ENCODE assay signal across 8 cellular contexts in the genomic region with DNA sequence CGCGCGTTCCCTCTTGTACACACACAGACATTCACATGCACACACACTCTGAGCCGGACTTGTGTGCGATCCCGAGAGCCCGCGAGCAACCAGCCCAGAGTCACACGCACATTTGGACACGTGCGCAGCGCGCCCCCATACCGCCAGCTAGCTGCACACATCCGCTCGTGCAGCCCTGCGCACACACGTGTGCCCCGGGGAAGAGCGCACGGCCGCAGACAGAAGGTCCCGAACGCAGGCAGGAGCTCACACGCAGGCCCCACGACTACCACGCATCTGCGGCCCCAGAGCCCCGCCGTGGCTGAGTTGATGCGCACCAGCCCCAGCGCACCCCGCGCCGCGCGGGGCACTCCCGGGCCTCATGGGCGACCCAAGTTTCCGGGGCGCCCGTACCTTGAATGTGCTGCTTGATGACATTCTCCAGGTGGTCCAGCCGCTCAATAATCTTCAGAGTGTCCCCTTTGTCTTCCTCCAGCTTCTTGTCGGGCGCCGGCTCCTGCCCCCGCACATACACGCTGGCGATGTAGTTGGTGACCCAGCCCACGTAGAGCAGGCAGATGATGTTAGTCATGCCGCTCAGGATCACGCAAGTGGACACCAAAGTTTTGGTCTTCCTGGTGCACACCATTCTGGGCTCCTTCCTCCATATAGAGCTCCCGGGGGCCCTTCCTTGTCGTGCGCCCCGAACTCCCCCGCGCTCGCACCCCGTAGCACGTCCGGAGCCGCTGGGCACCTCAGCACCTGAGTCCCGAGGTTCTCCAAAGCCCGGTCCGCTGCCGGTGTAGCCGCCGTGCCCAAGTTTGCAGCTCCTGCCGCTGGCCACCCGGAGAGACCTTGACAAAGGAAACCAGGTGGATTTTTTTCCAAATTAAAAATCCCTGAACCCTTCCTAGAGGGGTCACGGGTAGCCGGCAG. TPM values are rescaled to one million over a fixed set of nuclear protein-coding genes. Genes with fewer than 3 reads are reported as not detected.
A peak's percentile ranks its signal among the peaks of the same experiment; 100 is the strongest.
DNase-seq lines count a peak whose midpoint lies in the region; ATAC-seq, FAIRE-seq and TF ChIP-seq lines count a peak whose summit lies in the region.

No MANE protein-coding gene starts in this region.

- H3K27ac ChIP-seq in muscle layer of colon (ENCODE audit: low read depth, low read length): peak overlapping the region; percentile 70
- H3K27ac ChIP-seq in upper lobe of right lung: peak overlapping the region; percentile 80

- H3K4me3 Mint-ChIP-seq in endothelial cell (ENCODE audit: unreplicated experiment): peak overlapping the region; percentile 98

- peak overlapping the region; percentile 33 for H3K9ac ChIP-seq in muscle layer of colon (ENCODE audit: low read length)

- H3K4me1 Mint-ChIP-seq in endothelial cell (ENCODE audit: unreplicated experiment): peaks cover 37% of the 10 kb centered on the region

- H3K4me3 ChIP-seq in AG04449 (ENCODE audit: low read depth, low read length) (peak overlapping the region; percentile 54), muscle layer of colon (ENCODE audit: low read depth in 1 of 2, low read length in 2 of 2) (peak overlapping the region; percentile 49 to 83), upper lobe of right lung (peak overlapping the region; percentile 70)

- peaks cover 7% of the 10 kb centered on the region for H3K27me3 Mint-ChIP-seq in endothelial cell (ENCODE audit: unreplicated experiment)

- no peak overlapping the region for H3K27ac Mint-ChIP-seq in endothelial cell (ENCODE audit: unreplicated experiment)

- TF ChIP-seq CTCF in AG04449 (IDR thresholded peaks at IDR 0.05; ENCODE audit: insufficient read depth, low read length, missing control alignments) (no peak), endothelial cell (IDR thresholded peaks at IDR 0.05; ENCODE audit: unreplicated experiment) (no peak), upper lobe of right lung (IDR thresholded peaks at IDR 0.05) (no peak)

- intact Hi-C loops in upper lobe of right lung (cut with DNase I): no loop called here

- peaks cover 8% of the 10 kb centered on the region for H3K36me3 Mint-ChIP-seq in endothelial cell (ENCODE audit: low read depth, unreplicated experiment)

- POLR2A ChIA-PET in AG04449 (lab: Yijun Ruan, JAX): no interaction called here

- H3K36me3 ChIP-seq in muscle layer of colon (ENCODE audit: insufficient read depth, low read length) (no peaks in the 10 kb centered on the region), upper lobe of right lung (no peaks in the 10 kb centered on the region)

- no peaks in the 10 kb centered on the region for H3K9me3 Mint-ChIP-seq in endothelial cell (ENCODE audit: unreplicated experiment)

- no peak for TF ChIP-seq POLR2A in GM12891 (IDR thresholded peaks at IDR 0.05; ENCODE audit: low read depth, low read length)

- H3K9me3 ChIP-seq in muscle layer of colon (ENCODE audit: low read length) (no peaks in the 10 kb centered on the region), upper lobe of right lung (no peaks in the 10 kb centered on the region)

- peak; percentile 62 for FAIRE-seq in GM12891 (lab: Jason Lieb, UNC)

- H3K4me1 ChIP-seq in muscle layer of colon (ENCODE audit: insufficient read depth, low read length) (peaks cover 37% of the 10 kb centered on the region), upper lobe of right lung (peaks cover 8% of the 10 kb centered on the region)

- DNase-seq in AG04449 (ENCODE audit: low read depth, low spot score): no peak
- DNase-seq in GM12891 (ENCODE audit: insufficient read length, low spot score): peak; percentile 14
- DNase-seq in SKM-1 (lab: John Stamatoyannopoulos, UW; ENCODE audit: unreplicated experiment): peak; percentile 14
- DNase-seq in endothelial cell (ENCODE audit: low spot score): no peak
- DNase-seq in upper lobe of right lung: peak; percentile 75

- H3K27me3 ChIP-seq in muscle layer of colon (ENCODE audit: control insufficient read depth in 1 of 2, insufficient read depth in 2 of 2, low read length in 2 of 2) (no peaks in the 10 kb centered on the region), upper lobe of right lung (peaks cover 5% of the 10 kb centered on the region)

- CTCF ChIA-PET in AG04449 (lab: Yijun Ruan, JAX): interaction anchor here (0.7 to 1.7 kb wide), 8 partner anchors 12 to 591 kb away, joined by 3 to 5 read pairs (median 4); no protein-coding TSS in a partner anchor

- ATAC-seq in HG03064 (IDR thresholded peaks at IDR 0.05; ENCODE audit: low read depth, unreplicated experiment) (peak; percentile 12), upper lobe of right lung (peak; percentile 3), HG03571 (IDR thresholded peaks at IDR 0.05; ENCODE audit: unreplicated experiment) (no peak)

TF ChIP-seq in GM12891, 5 proteins besides CTCF, POLR2A, EP300 and RAD21:
- TF ChIP-seq SPI1 (IDR thresholded peaks at IDR 0.05; ENCODE audit: low read depth, low read length) (no peak), PAX5 (IDR thresholded peaks at IDR 0.05; ENCODE audit: insufficient read depth, low read length, severe bottlenecking) (no peak), POLR2AphosphoS5 (IDR thresholded peaks at IDR 0.05; ENCODE audit: low read depth, low read length) (no peak)
TF ChIP-seq in GM12891: peak in this region for 0.

RNA-seq across cellular contexts. Expression of a gene that starts 0.6 kb away (rescaled TPM):
- 1.4 TPM for polyA plus RNA-seq in GM12891 (2012; ENCODE audit: low read depth, missing spikeins)
- total RNA-seq in endothelial cell (ENCODE audit: unreplicated experiment) (87.6 TPM), upper lobe of right lung (55.5 TPM)

Comparison
In these comparisons a context has a peak if more than half of its experiments do, and no peak if none do; other contexts are left out.
1. DNase-seq: peak in GM12891 (single experiment), SKM-1 (single experiment) and upper lobe of right lung (single experiment); none in AG04449 (single experiment) and endothelial cell (single experiment).
2. Peak in every context shown above with its lines, with median percentiles within 50 percentile points of each other: H3K4me3 ChIP-seq.